8 cellular contexts compared by ENCODE assay signal in genomic region chr12:122526683-122527477, GRCh38. TPM values are rescaled to one million over a fixed set of nuclear protein-coding genes. Genes with fewer than 3 reads are reported as not detected.
DNase-seq lines count a peak whose midpoint lies in the region; ATAC-seq and TF ChIP-seq lines count a peak whose summit lies in the region.

Gene KNTC1, plus strand, starts transcription at chr12:122527249. Its CDS starts 2,815 bp downstream, at chr12:122530064.
Gene RSRC2, minus strand, starts transcription at chr12:122526936. Its CDS starts 83 bp downstream, at chr12:122526853.

- ATAC-seq in GM19372 (IDR thresholded peaks at IDR 0.05; ENCODE audit: low read depth, unreplicated experiment) (peak; percentile 94), HG03521 (IDR thresholded peaks at IDR 0.05; ENCODE audit: unreplicated experiment) (peak; percentile 92), left lobe of liver (peak; percentile 94)

- DNase-seq in NCI-H748 (lab: John Stamatoyannopoulos, UW; ENCODE audit: unreplicated experiment) = peak; percentile 100
- DNase-seq in activated CD4-positive, alpha-beta T cell treated with anti-CD3 and anti-CD28 coated beads, Interleukin-2, amount 50 U/mL, for 1 hour = peak; percentile 97
- DNase-seq in dermis blood vessel endothelial cell = peak; percentile 100
- peak; percentile 99 for DNase-seq in left lobe of liver (ENCODE audit: low spot score)
- peak; percentile 98 for DNase-seq in stimulated activated CD4-positive, alpha-beta T cell treated with anti-CD3 and anti-CD28 coated beads, Interleukin-2, amount 100 ng/mL, for 4 hours (ENCODE audit: low read depth)

- peak within 1 kb of the TSS; percentile 95 for H3K27ac ChIP-seq in C4-2B

- TF ChIP-seq CTCF in C4-2B (conservative IDR thresholded peaks at IDR 0.05) = no peak

RNA-seq across cellular contexts. Expression of gene KNTC1, which starts in this region (rescaled TPM):
- total RNA-seq in dermis blood vessel endothelial cell = 24.5 and 40.2 TPM in 2 replicates
- total RNA-seq in left lobe of liver = 2.4 TPM

RNA-seq across cellular contexts. Expression of gene RSRC2, which starts in this region (rescaled TPM):
- total RNA-seq in dermis blood vessel endothelial cell = 49.4 and 49.5 TPM in 2 replicates
- total RNA-seq in left lobe of liver = 25.2 TPM

Comparison
In these comparisons a context has a peak if more than half of its experiments do, and no peak if none do; other contexts are left out.
1. Peak in every context shown above with its lines: DNase-seq, ATAC-seq and H3K27ac ChIP-seq.